In genomic region chr10:55351431-55351830, GRCh38 we compare ENCODE assay signal across 12 cellular contexts.
DNase-seq lines count a peak whose midpoint lies in the region; TF ChIP-seq lines count a peak whose summit lies in the region.
"Had no signal": no experiment of that assay in that cellular context is flagged by ENCODE, and none has a peak within 500 bp of the region (broad histone marks: within the 10 kb centered on the region; RNA-seq: fewer than 3 reads in every experiment).

No MANE protein-coding gene starts in this region.

- no peak overlapping the region for H3K4me2 ChIP-seq in Karpas-422 (ENCODE audit: low read depth, low read length, poor library complexity, severe bottlenecking)
- H3K4me2 ChIP-seq: BLaER1 treated with 17β-estradiol and CSF1 and Interleukin-3, amounts not matched to agents 10 nM and 100 nM had no signal

- DNase-seq in D341Med (ENCODE audit: low spot score): peak; percentile 40
- DNase-seq in Karpas-422: no peak
- DNase-seq in NCI-H748 treated with DMSO at 0.1 percent for 48 hours (lab: John Stamatoyannopoulos, UW): peak; percentile 11
- DNase-seq in superior temporal gyrus (ENCODE audit: extremely low spot score): peak; percentile 13
- no peak for DNase-seq in activated CD4-positive, alpha-beta T cell treated with anti-CD3 and anti-CD28 coated beads, Interleukin-2, amount 10 ng/mL, durations not matched to agents 7 days and 5 days
- DNase-seq in GM20000 (ENCODE audit: low spot score): no peak
- DNase-seq: Calu3; CD8-positive, alpha-beta T cell; H9; IMR-90 had no signal

- H3K27me3 Mint-ChIP-seq in activated CD4-positive, alpha-beta T cell treated with anti-CD3 and anti-CD28 coated beads, Interleukin-2, amount 10 ng/mL, durations not matched to agents 7 days and 5 days: no peaks in the 10 kb centered on the region
- H3K27me3 Mint-ChIP-seq: B cell had no signal

- no peak overlapping the region for H3K27ac Mint-ChIP-seq in activated CD4-positive, alpha-beta T cell treated with anti-CD3 and anti-CD28 coated beads, Interleukin-2, amount 10 ng/mL, durations not matched to agents 7 days and 5 days
- H3K27ac Mint-ChIP-seq: B cell; CD8-positive, alpha-beta T cell had no signal

- H3K9ac ChIP-seq in Karpas-422 (ENCODE audit: low read length): no peak overlapping the region
- H3K9ac ChIP-seq: BLaER1 treated with 17β-estradiol and CSF1 and Interleukin-3, amounts not matched to agents 10 nM and 100 nM had no signal

- H3K27me3 ChIP-seq in Karpas-422 (ENCODE audit: low read length): no peaks in the 10 kb centered on the region
- H3K27me3 ChIP-seq: BLaER1 treated with 17β-estradiol and CSF1 and Interleukin-3, amounts not matched to agents 10 nM and 100 nM had no signal

- no peaks in the 10 kb centered on the region for H3K36me3 ChIP-seq in Karpas-422 (ENCODE audit: insufficient read depth, low read length)
- H3K36me3 ChIP-seq: BLaER1 treated with 17β-estradiol and CSF1 and Interleukin-3, amounts not matched to agents 10 nM and 100 nM had no signal

- no peak overlapping the region for H3K4me3 Mint-ChIP-seq in activated CD4-positive, alpha-beta T cell treated with anti-CD3 and anti-CD28 coated beads, Interleukin-2, amount 10 ng/mL, durations not matched to agents 7 days and 5 days
- H3K4me3 Mint-ChIP-seq: B cell; CD8-positive, alpha-beta T cell; H9 had no signal

- no peaks in the 10 kb centered on the region for H3K79me2 ChIP-seq in Karpas-422 (ENCODE audit: low read length)

- CTCF ChIA-PET in activated CD4-positive, alpha-beta T cell treated with anti-CD3 and anti-CD28 coated beads, Interleukin-2, amount 10 ng/mL, durations not matched to agents 7 days and 5 days (lab: Charles Lee): no interaction called here

- no peaks in the 10 kb centered on the region for H4K20me1 ChIP-seq in Karpas-422 (ENCODE audit: insufficient read depth, low read depth, low read length)
- H4K20me1 ChIP-seq: BLaER1 treated with 17β-estradiol and CSF1 and Interleukin-3, amounts not matched to agents 10 nM and 100 nM had no signal

- H2AFZ ChIP-seq in Karpas-422 (ENCODE audit: low read length): peak overlapping the region; percentile 36; the same call in 1 of the 2 replicates

- H3K4me3 ChIP-seq in Karpas-422 (ENCODE audit: low read length): no peak overlapping the region
- H3K4me3 ChIP-seq: BLaER1 treated with 17β-estradiol and CSF1 and Interleukin-3, amounts not matched to agents 10 nM and 100 nM had no signal

- no peaks in the 10 kb centered on the region for H3K9me2 ChIP-seq in Karpas-422 (replicated peaks; ENCODE audit: insufficient read depth, low read length)

- POLR2A ChIA-PET in activated CD4-positive, alpha-beta T cell treated with anti-CD3 and anti-CD28 coated beads, Interleukin-2, amount 10 ng/mL, durations not matched to agents 7 days and 5 days (lab: Charles Lee): no interaction called here

- H3K27ac ChIP-seq in Karpas-422 (ENCODE audit: low read length): no peak overlapping the region
- H3K27ac ChIP-seq: BLaER1 treated with 17β-estradiol and CSF1 and Interleukin-3, amounts not matched to agents 10 nM and 100 nM had no signal

- H3K9me3 ChIP-seq in Karpas-422 (ENCODE audit: low read length): peaks cover 43% of the 10 kb centered on the region
- H3K9me3 ChIP-seq: BLaER1 treated with 17β-estradiol and CSF1 and Interleukin-3, amounts not matched to agents 10 nM and 100 nM had no signal

- TF ChIP-seq CTCF in GM20000 (IDR thresholded peaks at IDR 0.05; ENCODE audit: extremely low read depth, missing control alignments): no peak

- H3K9me3 Mint-ChIP-seq in activated CD4-positive, alpha-beta T cell treated with anti-CD3 and anti-CD28 coated beads, Interleukin-2, amount 10 ng/mL, durations not matched to agents 7 days and 5 days: peaks cover 10% of the 10 kb centered on the region
- H3K9me3 Mint-ChIP-seq: H9 had no signal

- no peaks in the 10 kb centered on the region for H3K36me3 Mint-ChIP-seq in activated CD4-positive, alpha-beta T cell treated with anti-CD3 and anti-CD28 coated beads, Interleukin-2, amount 10 ng/mL, durations not matched to agents 7 days and 5 days (ENCODE audit: low read depth)
- H3K36me3 Mint-ChIP-seq: CD8-positive, alpha-beta T cell had no signal

- no peaks in the 10 kb centered on the region for H3K4me1 Mint-ChIP-seq in activated CD4-positive, alpha-beta T cell treated with anti-CD3 and anti-CD28 coated beads, Interleukin-2, amount 10 ng/mL, durations not matched to agents 7 days and 5 days
- H3K4me1 Mint-ChIP-seq: B cell had no signal

- no peaks in the 10 kb centered on the region for H3K4me1 ChIP-seq in Karpas-422 (ENCODE audit: low read length)
- H3K4me1 ChIP-seq: BLaER1 treated with 17β-estradiol and CSF1 and Interleukin-3, amounts not matched to agents 10 nM and 100 nM had no signal

Comparison
In these comparisons a context has a peak if more than half of its experiments do, and no peak if none do; other contexts are left out.
1. DNase-seq: peak in D341Med (single experiment), NCI-H748 treated with DMSO at 0.1 percent for 48 hours (single experiment) and superior temporal gyrus (single experiment); none in Karpas-422 (single experiment), activated CD4-positive, alpha-beta T cell treated with anti-CD3 and anti-CD28 coated beads, Interleukin-2, amount 10 ng/mL, durations not matched to agents 7 days and 5 days (single experiment) and GM20000 (single experiment).